Comparison of ENCODE assay signal across 8 cellular contexts in the genomic region with DNA sequence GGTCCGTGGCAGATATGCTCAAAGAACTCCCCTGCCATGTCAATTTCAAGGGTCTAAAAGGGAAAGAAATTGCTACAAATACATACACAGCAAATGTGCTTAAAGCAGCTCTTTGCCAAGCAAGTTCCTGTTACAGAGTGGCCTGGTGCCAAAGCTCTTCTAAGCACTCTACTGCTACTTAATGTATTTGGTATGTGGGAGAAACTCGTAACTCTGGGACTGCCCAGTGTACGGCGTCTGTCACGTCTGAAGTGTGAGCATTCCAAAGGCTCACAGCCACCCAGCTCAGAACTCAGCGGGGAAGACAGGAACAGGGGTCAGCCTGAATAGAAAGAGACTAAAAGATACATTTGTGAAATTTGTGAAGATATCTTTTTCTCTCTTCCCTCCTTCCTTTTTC. TPM values are rescaled to one million over a fixed set of nuclear protein-coding genes. Genes with fewer than 3 reads are reported as not detected.
DNase-seq lines count a peak whose midpoint lies in the region; ATAC-seq and TF ChIP-seq lines count a peak whose summit lies in the region.

No MANE protein-coding gene starts in this region.

- no peak overlapping the region for H3K4me3 Mint-ChIP-seq in activated CD8-positive, alpha-beta T cell treated with anti-CD3 and anti-CD28 coated beads, Interleukin-2, amount 10 ng/mL, durations not matched to agents 7 days and 5 days
- H3K4me3 Mint-ChIP-seq in activated T-cell treated with anti-CD3 and anti-CD28 coated beads, Interleukin-2, amount 50 U/mL, for 24 hours, result no peak overlapping the region

- H3K4me1 Mint-ChIP-seq in activated CD8-positive, alpha-beta T cell treated with anti-CD3 and anti-CD28 coated beads, Interleukin-2, amount 10 ng/mL, durations not matched to agents 7 days and 5 days (ENCODE audit: low read depth), result no peaks in the 10 kb centered on the region
- no peaks in the 10 kb centered on the region for H3K4me1 Mint-ChIP-seq in activated T-cell treated with anti-CD3 and anti-CD28 coated beads, Interleukin-2, amount 50 U/mL, for 24 hours (ENCODE audit: low read depth)

- CTCF ChIA-PET in activated CD8-positive, alpha-beta T cell treated with anti-CD3 and anti-CD28 coated beads, Interleukin-2, amount 10 ng/mL, durations not matched to agents 7 days and 5 days (lab: Charles Lee), result no interaction called here

- TF ChIP-seq POLR2A in sigmoid colon (IDR thresholded peaks at IDR 0.05), result no peak

- WGBS in heart right ventricle, 2 donors, result 0 to 2% methylated on average over 6 of the region's 6 CpGs
- 5 to 17% methylated on average over 6 of the region's 6 CpGs for WGBS in sigmoid colon, 2 donors

- no peaks in the 10 kb centered on the region for H3K27me3 ChIP-seq in heart right ventricle
- no peaks in the 10 kb centered on the region for H3K27me3 ChIP-seq in sigmoid colon

- no peak overlapping the region for H3K27ac Mint-ChIP-seq in activated CD8-positive, alpha-beta T cell treated with anti-CD3 and anti-CD28 coated beads, Interleukin-2, amount 10 ng/mL, durations not matched to agents 7 days and 5 days
- H3K27ac Mint-ChIP-seq in activated T-cell treated with anti-CD3 and anti-CD28 coated beads, Interleukin-2, amount 50 U/mL, for 24 hours, result no peak overlapping the region

- H3K9me3 Mint-ChIP-seq in activated CD8-positive, alpha-beta T cell treated with anti-CD3 and anti-CD28 coated beads, Interleukin-2, amount 10 ng/mL, durations not matched to agents 7 days and 5 days (ENCODE audit: insufficient read depth), result no peaks in the 10 kb centered on the region
- no peaks in the 10 kb centered on the region for H3K9me3 Mint-ChIP-seq in activated T-cell treated with anti-CD3 and anti-CD28 coated beads, Interleukin-2, amount 50 U/mL, for 24 hours

- peak overlapping the region; percentile 29 for H3K4me3 ChIP-seq in AG09309 (ENCODE audit: control insufficient read depth, low read depth, low read length)
- H3K4me3 ChIP-seq in heart right ventricle, result peak overlapping the region in 9 of 10 donors; percentile 10 to 46 (median 38)
- peak overlapping the region; percentile 4 to 43 (median 34) for H3K4me3 ChIP-seq in sigmoid colon

- peaks cover 10 to 97% (median 72%) of the 10 kb centered on the region in 9 donors for H3K4me1 ChIP-seq in heart right ventricle
- peaks cover 0 to 77% (median 53%) of the 10 kb centered on the region in 4 donors for H3K4me1 ChIP-seq in sigmoid colon

- H3K36me3 ChIP-seq in heart right ventricle (no peaks in the 10 kb centered on the region), sigmoid colon (no peaks in the 10 kb centered on the region)

- intact Hi-C loops in heart right ventricle (cut with DNase I) (loop anchor here in 4 of 10 donors (1.0 to 10.0 kb wide), 3 partner anchors 51 to 54 kb away; a partner anchor contains a TSS), sigmoid colon (cut with DNase I) (no loop called here)

- H3K9me3 ChIP-seq in heart right ventricle (no peaks in the 10 kb centered on the region), sigmoid colon (no peaks in the 10 kb centered on the region)

- no peaks in the 10 kb centered on the region for H3K36me3 Mint-ChIP-seq in activated CD8-positive, alpha-beta T cell treated with anti-CD3 and anti-CD28 coated beads, Interleukin-2, amount 10 ng/mL, durations not matched to agents 7 days and 5 days (ENCODE audit: low read depth)
- no peaks in the 10 kb centered on the region for H3K36me3 Mint-ChIP-seq in activated T-cell treated with anti-CD3 and anti-CD28 coated beads, Interleukin-2, amount 50 U/mL, for 24 hours (ENCODE audit: low read depth)

- peaks cover 3% of the 10 kb centered on the region for H3K27me3 Mint-ChIP-seq in activated CD8-positive, alpha-beta T cell treated with anti-CD3 and anti-CD28 coated beads, Interleukin-2, amount 10 ng/mL, durations not matched to agents 7 days and 5 days (ENCODE audit: low read depth)
- no peaks in the 10 kb centered on the region for H3K27me3 Mint-ChIP-seq in activated T-cell treated with anti-CD3 and anti-CD28 coated beads, Interleukin-2, amount 50 U/mL, for 24 hours

- peak overlapping the region; percentile 69 for H3K27ac ChIP-seq in VCaP
- peak overlapping the region in 9 of 10 donors; percentile 2 to 92 (median 83) for H3K27ac ChIP-seq in heart right ventricle
- peak overlapping the region; percentile 76 to 88 (median 84) for H3K27ac ChIP-seq in sigmoid colon

- peak; percentile 96 for DNase-seq in AG09309 (ENCODE audit: low read depth)
- DNase-seq in LHCN-M2 (ENCODE audit: low read depth), result peak; percentile 96
- peak; percentile 51 to 87 for DNase-seq in heart right ventricle
- DNase-seq in sigmoid colon, result peak; percentile 92
- no peak for DNase-seq in activated CD8-positive, alpha-beta T cell treated with anti-CD3 and anti-CD28 coated beads, Interleukin-2, amount 10 ng/mL, durations not matched to agents 7 days and 5 days
- DNase-seq in activated T-cell treated with anti-CD3 and anti-CD28 coated beads, Interleukin-2, amount 50 U/mL, for 24 hours, result no peak

- peak; percentile 88 to 98 (median 94) for ATAC-seq in heart right ventricle
- ATAC-seq in HG02870 (IDR thresholded peaks at IDR 0.05; ENCODE audit: unreplicated experiment), result no peak
- no peak for ATAC-seq in activated CD8-positive, alpha-beta T cell treated with anti-CD3 and anti-CD28 coated beads, Interleukin-2, amount 10 ng/mL, durations not matched to agents 7 days and 5 days

- POLR2A ChIA-PET in activated CD8-positive, alpha-beta T cell treated with anti-CD3 and anti-CD28 coated beads, Interleukin-2, amount 10 ng/mL, durations not matched to agents 7 days and 5 days (lab: Charles Lee), result no interaction called here

- peak in 2 of 4 donors; percentile 39 to 51 for TF ChIP-seq EP300 in sigmoid colon (IDR thresholded peaks at IDR 0.05)

- no peak for TF ChIP-seq CTCF in AG09309 (IDR thresholded peaks at IDR 0.05; ENCODE audit: control insufficient read depth, insufficient read depth, low read depth, low read length, missing control alignments)
- no peak for TF ChIP-seq CTCF in VCaP (conservative IDR thresholded peaks at IDR 0.05)
- no peak for TF ChIP-seq CTCF in heart right ventricle (IDR thresholded peaks at IDR 0.05)
- TF ChIP-seq CTCF in sigmoid colon (IDR thresholded peaks at IDR 0.05), result no peak

RNA-seq across cellular contexts. Expression of a gene that starts 54.6 kb away (rescaled TPM):
- total RNA-seq in LHCN-M2 (2014; rRNA removed), result 13.3 and 13.8 TPM in 2 replicates
- polyA plus RNA-seq in LHCN-M2 (2012), result 11.7 TPM
- 10 to 100 TPM; 22.0 to 41.1 (median 28.6) TPM for total RNA-seq in heart right ventricle
- polyA plus RNA-seq in heart right ventricle, result 1 to 10 TPM; 3.2 to 8.1 TPM
- total RNA-seq in sigmoid colon, result 10 to 100 TPM; 39.9 to 61.9 (median 59.8) TPM
- 1 to 10 TPM in 2 of 3 donors, under 1 TPM in 1; 0.46 to 3.9 (median 3.0) TPM for polyA plus RNA-seq in sigmoid colon
- under 1 TPM; 0.11 to 0.29 TPM for total RNA-seq in activated CD8-positive, alpha-beta T cell treated with anti-CD3 and anti-CD28 coated beads, Interleukin-2, amount 10 ng/mL, durations not matched to agents 7 days and 5 days

Comparison
In these comparisons a context has a peak if more than half of its experiments do, and no peak if none do; other contexts are left out.
1. DNase-seq: peak in AG09309 (single experiment), LHCN-M2 (single experiment), heart right ventricle (2 of 2) and sigmoid colon (single experiment); none in activated CD8-positive, alpha-beta T cell treated with anti-CD3 and anti-CD28 coated beads, Interleukin-2, amount 10 ng/mL, durations not matched to agents 7 days and 5 days (single experiment) and activated T-cell treated with anti-CD3 and anti-CD28 coated beads, Interleukin-2, amount 50 U/mL, for 24 hours (single experiment).
2. ATAC-seq: peak in heart right ventricle (8 of 8); none in HG02870 (single experiment) and activated CD8-positive, alpha-beta T cell treated with anti-CD3 and anti-CD28 coated beads, Interleukin-2, amount 10 ng/mL, durations not matched to agents 7 days and 5 days (single experiment).
3. RNA of a gene that starts 54.6 kb away (total RNA-seq): 39.9 to 61.9 TPM in sigmoid colon, 22.0 to 41.1 TPM in heart right ventricle and 13.3 to 13.8 TPM in LHCN-M2; 0.11 to 0.29 TPM in activated CD8-positive, alpha-beta T cell treated with anti-CD3 and anti-CD28 coated beads, Interleukin-2, amount 10 ng/mL, durations not matched to agents 7 days and 5 days; every median in the first group is over 10 times any median in the second.
4. Peak in every context shown above with its lines, with median percentiles within 50 percentile points of each other: H3K4me3 ChIP-seq and H3K27ac ChIP-seq.